Comparison of ENCODE assay signal across 10 cellular contexts in the genomic region with DNA sequence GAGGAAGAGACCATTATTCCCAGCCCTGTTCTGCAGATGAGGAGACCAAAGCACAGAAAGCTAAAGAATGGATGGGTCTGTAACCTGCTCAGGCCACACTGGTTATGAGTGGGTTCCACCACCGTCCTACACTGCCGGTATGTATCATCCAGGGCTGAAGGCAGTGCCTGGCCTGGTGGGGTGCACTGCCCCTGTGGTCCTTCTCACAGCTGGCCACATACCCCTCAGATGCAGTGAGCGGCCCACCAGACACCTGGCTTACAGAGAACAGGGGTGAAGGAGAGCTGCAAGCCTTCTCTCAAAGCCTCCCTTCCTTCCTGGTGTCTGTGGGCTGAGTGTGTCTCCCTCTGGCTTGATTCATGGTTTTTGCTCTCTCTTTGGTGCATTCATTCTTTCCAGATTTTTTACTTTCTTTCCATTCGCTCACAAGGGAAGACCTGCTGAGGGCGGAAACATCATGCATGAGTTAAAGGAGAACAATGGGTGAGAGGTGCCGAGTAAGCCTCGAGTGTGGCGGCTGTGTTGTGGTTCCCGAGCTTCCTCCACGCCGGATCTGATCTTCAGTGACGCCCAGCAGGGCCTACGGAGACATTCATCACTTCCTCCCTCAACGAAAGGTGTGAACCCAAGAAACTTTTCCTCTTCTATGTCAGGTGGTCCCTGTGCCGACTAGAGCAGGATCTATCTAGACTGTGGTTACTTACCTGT.
DNase-seq lines count a peak whose midpoint lies in the region; TF ChIP-seq lines count a peak whose summit lies in the region.
"Had no signal": no experiment of that assay in that cellular context is flagged by ENCODE, and none has a peak within 500 bp of the region (broad histone marks: within the 10 kb centered on the region; RNA-seq: fewer than 3 reads in every experiment).

No MANE protein-coding gene starts in this region.

- no peak overlapping the region for H3K9ac ChIP-seq in Loucy (ENCODE audit: low read depth, low read length, poor library complexity, severe bottlenecking)

- H4K20me1 ChIP-seq in Loucy (ENCODE audit: insufficient read depth, low read length, poor library complexity, severe bottlenecking) = no peaks in the 10 kb centered on the region

- H3F3A ChIP-seq in Loucy (ENCODE audit: low read depth) = no peaks in the 10 kb centered on the region

- H3K9me2 ChIP-seq in Loucy (replicated peaks; ENCODE audit: low read depth, low read length) = no peaks in the 10 kb centered on the region

- no peak overlapping the region for H3K4me2 ChIP-seq in Loucy (ENCODE audit: low read depth, low read length, poor library complexity, severe bottlenecking)

- H3K36me3 ChIP-seq in Loucy (ENCODE audit: insufficient read depth, low read length) = no peaks in the 10 kb centered on the region
- H3K36me3 ChIP-seq: heart left ventricle had no signal

- peak overlapping the region; percentile 51; the same call in 1 of the 2 replicates for H2AFZ ChIP-seq in Loucy (ENCODE audit: low read length)

- no peak overlapping the region for H3K4me3 ChIP-seq in Loucy (ENCODE audit: low read length, poor library complexity, severe bottlenecking)
- H3K4me3 ChIP-seq: heart left ventricle had no signal

- no peaks in the 10 kb centered on the region for H3K9me3 ChIP-seq in Loucy (ENCODE audit: insufficient read depth, low read depth, low read length)
- H3K9me3 ChIP-seq: Caco-2, heart left ventricle had no signal

- DNase-seq in activated CD8-positive, alpha-beta memory T cell treated with anti-CD3 and anti-CD28 coated beads, Interleukin-2, amount 50 U/mL, for 48 hours = peak; percentile 88
- peak; percentile 39 for DNase-seq in islet precursor cell
- peak; percentile 33 for DNase-seq in stimulated activated CD8-positive, alpha-beta memory T cell treated with anti-CD3 and anti-CD28 coated beads, Interleukin-15, amount 100 ng/mL, for 24 hours (ENCODE audit: low read depth)
- no peak for DNase-seq in NCI-H2029 (lab: John Stamatoyannopoulos, UW)
- no peak for DNase-seq in GDM1 (lab: John Stamatoyannopoulos, UW)
- DNase-seq in H4 (ENCODE audit: low spot score) = no peak
- no peak for DNase-seq in NCI-H2227 treated with DMSO at 0.1 percent for 48 hours (lab: John Stamatoyannopoulos, UW)
- DNase-seq: heart left ventricle had no signal

- H3K79me2 ChIP-seq in Loucy (ENCODE audit: insufficient read depth, low read length) = no peaks in the 10 kb centered on the region

- H3K27me3 ChIP-seq in Loucy (ENCODE audit: insufficient read depth, low read length, poor library complexity, severe bottlenecking) = no peaks in the 10 kb centered on the region
- H3K27me3 ChIP-seq: heart left ventricle had no signal

- H3K4me1 ChIP-seq in Loucy (ENCODE audit: insufficient read depth, low read length, poor library complexity, severe bottlenecking) = peaks cover 8% of the 10 kb centered on the region
- H3K4me1 ChIP-seq: Caco-2 had no signal

- TF ChIP-seq CTCF in Loucy (conservative IDR thresholded peaks at IDR 0.05; ENCODE audit: low read length) = no peak

Comparison
In these comparisons a context has a peak if more than half of its experiments do, and no peak if none do; other contexts are left out.
1. DNase-seq: peak in activated CD8-positive, alpha-beta memory T cell treated with anti-CD3 and anti-CD28 coated beads, Interleukin-2, amount 50 U/mL, for 48 hours (single experiment), islet precursor cell (single experiment) and stimulated activated CD8-positive, alpha-beta memory T cell treated with anti-CD3 and anti-CD28 coated beads, Interleukin-15, amount 100 ng/mL, for 24 hours (single experiment); none in NCI-H2029 (single experiment), GDM1 (single experiment), H4 (single experiment) and NCI-H2227 treated with DMSO at 0.1 percent for 48 hours (single experiment).